Comparison of ENCODE assay signal across 20 cellular contexts in the genomic region with DNA sequence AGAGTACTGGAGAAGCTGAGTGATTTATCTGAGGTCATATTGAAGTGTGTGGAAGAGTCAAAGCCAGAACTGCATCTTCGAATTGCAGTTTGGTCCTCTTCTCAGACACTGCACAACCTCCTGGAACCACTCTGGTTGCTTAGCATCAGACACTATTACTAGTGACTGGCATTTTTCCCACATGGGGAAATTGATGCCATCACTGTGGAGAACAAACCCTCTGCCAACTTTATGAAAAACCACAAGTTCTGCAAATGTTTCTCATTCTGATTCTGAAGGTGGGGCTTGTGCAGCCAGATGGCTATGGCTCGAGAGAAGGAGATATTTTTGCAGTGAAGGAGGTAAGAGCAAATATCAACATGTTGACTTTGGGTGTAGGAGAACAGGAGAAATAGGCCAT.
DNase-seq lines count a peak whose midpoint lies in the region; ATAC-seq, FAIRE-seq and TF ChIP-seq lines count a peak whose summit lies in the region.
"Had no signal": no experiment of that assay in that cellular context is flagged by ENCODE, and none has a peak within 500 bp of the region (broad histone marks: within the 10 kb centered on the region; RNA-seq: fewer than 3 reads in every experiment).

No MANE protein-coding gene starts in this region.

- no peak overlapping the region for H3K9ac ChIP-seq in BLaER1 treated with 17β-estradiol and CSF1 and Interleukin-3, amounts not matched to agents 10 nM and 100 nM
- H3K9ac ChIP-seq in KMS-11 (no peak overlapping the region), astrocyte (ENCODE audit: low read length) (no peak overlapping the region)
- H3K9ac ChIP-seq: parathyroid adenoma had no signal

- H4K20me1 ChIP-seq in BLaER1 treated with 17β-estradiol and CSF1 and Interleukin-3, amounts not matched to agents 10 nM and 100 nM, result no peaks in the 10 kb centered on the region
- H4K20me1 ChIP-seq in KMS-11 (ENCODE audit: insufficient read depth), result no peaks in the 10 kb centered on the region
- H4K20me1 ChIP-seq in astrocyte (ENCODE audit: insufficient read depth, low read length), result no peaks in the 10 kb centered on the region

- peak overlapping the region in 2 of 11 experiments; percentile 13 to 39; a peak in 2 of 22 replicates for H3K27ac ChIP-seq in BLaER1 treated with 17β-estradiol and CSF1 and Interleukin-3, amounts not matched to agents 10 nM and 100 nM
- 0 out of 2 replicates have a peak overlapping the region, but pooled peaks have one; percentile 18 for H3K27ac ChIP-seq in KMS-11
- no peak overlapping the region for H3K27ac ChIP-seq in astrocyte (ENCODE audit: low read depth, low read length)
- H3K27ac ChIP-seq: C4-2B, parathyroid adenoma, SK-N-MC had no signal

- H3K9me3 Mint-ChIP-seq in astrocyte (ENCODE audit: unreplicated experiment), result no peaks in the 10 kb centered on the region
- H3K9me3 Mint-ChIP-seq: activated naive CD8-positive, alpha-beta T cell treated with anti-CD3 and anti-CD28 coated beads, Interleukin-2, amount 10 ng/mL, durations not matched to agents 7 days and 5 days; activated T-cell treated with anti-CD3 and anti-CD28 coated beads, Interleukin-2, amount 50 U/mL, for 4 hours had no signal

- DNase-seq in astrocyte (ENCODE audit: low read depth), result peak; percentile 1
- DNase-seq in myocyte (ENCODE audit: low read depth), result peak; percentile 78
- no peak for DNase-seq in middle frontal gyrus (ENCODE audit: extremely low spot score, low spot score)
- no peak for DNase-seq in HuH-7.5 (ENCODE audit: low spot score)
- DNase-seq in NCI-H1930 (lab: John Stamatoyannopoulos, UW), result no peak
- DNase-seq: activated naive CD8-positive, alpha-beta T cell treated with anti-CD3 and anti-CD28 coated beads, Interleukin-2, amount 10 ng/mL, durations not matched to agents 7 days and 5 days; activated T-cell treated with anti-CD3 and anti-CD28 coated beads, Interleukin-2, amount 50 U/mL, for 4 hours; DMS53; effector memory CD4-positive, alpha-beta T cell; left ventricle myocardium superior; naive B cell; NCI-H2227 treated with DMSO at 0.1 percent for 48 hours; trophoblast cell had no signal

- H3K27ac Mint-ChIP-seq in astrocyte (ENCODE audit: unreplicated experiment), result no peak overlapping the region
- H3K27ac Mint-ChIP-seq: activated naive CD8-positive, alpha-beta T cell treated with anti-CD3 and anti-CD28 coated beads, Interleukin-2, amount 10 ng/mL, durations not matched to agents 7 days and 5 days; naive B cell had no signal

- no peaks in the 10 kb centered on the region for H3K36me3 Mint-ChIP-seq in astrocyte (ENCODE audit: low read depth, unreplicated experiment)
- H3K36me3 Mint-ChIP-seq: activated naive CD8-positive, alpha-beta T cell treated with anti-CD3 and anti-CD28 coated beads, Interleukin-2, amount 10 ng/mL, durations not matched to agents 7 days and 5 days; naive B cell had no signal

- H3K79me2 ChIP-seq in KMS-11 (ENCODE audit: insufficient read depth, low read depth) (no peaks in the 10 kb centered on the region), astrocyte (ENCODE audit: insufficient read depth, low read length) (no peaks in the 10 kb centered on the region)
- H3K79me2 ChIP-seq: parathyroid adenoma had no signal

- no peaks in the 10 kb centered on the region for H3K27me3 ChIP-seq in BLaER1 treated with 17β-estradiol and CSF1 and Interleukin-3, amounts not matched to agents 10 nM and 100 nM
- H3K27me3 ChIP-seq in KMS-11 (ENCODE audit: insufficient read depth, low read depth) (no peaks in the 10 kb centered on the region), astrocyte (ENCODE audit: insufficient read depth, low read length) (no peaks in the 10 kb centered on the region)

- no peak for FAIRE-seq in astrocyte (lab: Jason Lieb, UNC)

- H3K4me3 Mint-ChIP-seq in astrocyte (ENCODE audit: unreplicated experiment), result no peak overlapping the region
- H3K4me3 Mint-ChIP-seq: activated naive CD8-positive, alpha-beta T cell treated with anti-CD3 and anti-CD28 coated beads, Interleukin-2, amount 10 ng/mL, durations not matched to agents 7 days and 5 days; activated T-cell treated with anti-CD3 and anti-CD28 coated beads, Interleukin-2, amount 50 U/mL, for 4 hours; naive B cell had no signal

- no peaks in the 10 kb centered on the region for H3K27me3 Mint-ChIP-seq in astrocyte (ENCODE audit: low read depth, unreplicated experiment)

- H2AFZ ChIP-seq in KMS-11 (ENCODE audit: low read depth) (no peak overlapping the region), astrocyte (ENCODE audit: low read depth, low read length) (no peak overlapping the region)
- H2AFZ ChIP-seq: parathyroid adenoma had no signal

- no peak for TF ChIP-seq CTCF in KMS-11 (conservative IDR thresholded peaks at IDR 0.05; ENCODE audit: low read depth, low read length)
- no peak for TF ChIP-seq CTCF in astrocyte (IDR thresholded peaks at IDR 0.05; ENCODE audit: insufficient read depth, low read depth, low read length)

- H3K4me1 Mint-ChIP-seq in astrocyte (ENCODE audit: low read depth, unreplicated experiment), result no peaks in the 10 kb centered on the region
- H3K4me1 Mint-ChIP-seq: activated naive CD8-positive, alpha-beta T cell treated with anti-CD3 and anti-CD28 coated beads, Interleukin-2, amount 10 ng/mL, durations not matched to agents 7 days and 5 days; naive B cell had no signal

- ATAC-seq in SK-N-SH treated with all-trans-retinoic acid at 6 μM for 48 hours, result no peak
- ATAC-seq: activated T-cell treated with anti-CD3 and anti-CD28 coated beads, Interleukin-2, amount 50 U/mL, for 4 hours; left ventricle myocardium superior had no signal

- no peak overlapping the region for H3K4me3 ChIP-seq in BLaER1 treated with 17β-estradiol and CSF1 and Interleukin-3, amounts not matched to agents 10 nM and 100 nM
- H3K4me3 ChIP-seq in KMS-11 (IDR thresholded peaks at IDR 0.05; ENCODE audit: insufficient read depth, low read depth, low read length) (no peak overlapping the region), astrocyte (ENCODE audit: insufficient read depth, low read depth, low read length) (no peak overlapping the region)
- H3K4me3 ChIP-seq: SK-N-MC, smooth muscle cell had no signal

- peaks cover 0 to 16% (median 8%) of the 10 kb centered on the region in 10 experiments; a peak in 13 of 20 replicates for H3K4me1 ChIP-seq in BLaER1 treated with 17β-estradiol and CSF1 and Interleukin-3, amounts not matched to agents 10 nM and 100 nM
- H3K4me1 ChIP-seq in KMS-11 (ENCODE audit: low read depth, poor library complexity, severe bottlenecking) (peaks cover 23% of the 10 kb centered on the region), astrocyte (ENCODE audit: insufficient read depth, low read length) (no peaks in the 10 kb centered on the region)
- H3K4me1 ChIP-seq: parathyroid adenoma had no signal

- H3K9me3 ChIP-seq in BLaER1 treated with 17β-estradiol and CSF1 and Interleukin-3, amounts not matched to agents 10 nM and 100 nM (replicated peaks in 1 of 11), result no peaks in the 10 kb centered on the region
- no peaks in the 10 kb centered on the region for H3K9me3 ChIP-seq in astrocyte (ENCODE audit: insufficient read depth, low read depth, low read length)

- peak overlapping the region in 6 of 11 experiments; percentile 8 to 55 (median 22); a peak in 10 of 22 replicates for H3K4me2 ChIP-seq in BLaER1 treated with 17β-estradiol and CSF1 and Interleukin-3, amounts not matched to agents 10 nM and 100 nM
- H3K4me2 ChIP-seq in KMS-11 (peak overlapping the region; percentile 40; the same call in 1 of the 2 replicates), astrocyte (ENCODE audit: low read length) (no peak overlapping the region)
- H3K4me2 ChIP-seq: smooth muscle cell had no signal

- H3K36me3 ChIP-seq in BLaER1 treated with 17β-estradiol and CSF1 and Interleukin-3, amounts not matched to agents 10 nM and 100 nM, result no peaks in the 10 kb centered on the region
- no peaks in the 10 kb centered on the region for H3K36me3 ChIP-seq in KMS-11 (ENCODE audit: insufficient read depth)
- no peaks in the 10 kb centered on the region for H3K36me3 ChIP-seq in astrocyte (ENCODE audit: insufficient read depth, low read length)

TF ChIP-seq in SK-N-SH treated with all-trans-retinoic acid at 6 μM for 48 hours, 23 proteins besides CTCF, POLR2A, EP300 and RAD21 (continues in another document):
- TF ChIP-seq ZNF70 (CRISPR knock-in tag; IDR thresholded peaks at IDR 0.05) (no peak), CSDC2 (CRISPR knock-in tag; IDR thresholded peaks at IDR 0.05) (no peak), PPARA (CRISPR knock-in tag; IDR thresholded peaks at IDR 0.05; ENCODE audit: borderline replicate concordance) (no peak), GLIS3 (CRISPR knock-in tag; IDR thresholded peaks at IDR 0.05) (no peak), ZNF8 (CRISPR knock-in tag; IDR thresholded peaks at IDR 0.05) (no peak), ESRRG (CRISPR knock-in tag; IDR thresholded peaks at IDR 0.05) (no peak), TOX (CRISPR knock-in tag; IDR thresholded peaks at IDR 0.05; ENCODE audit: borderline replicate concordance) (no peak)
- TF ChIP-seq, protein P1, sequence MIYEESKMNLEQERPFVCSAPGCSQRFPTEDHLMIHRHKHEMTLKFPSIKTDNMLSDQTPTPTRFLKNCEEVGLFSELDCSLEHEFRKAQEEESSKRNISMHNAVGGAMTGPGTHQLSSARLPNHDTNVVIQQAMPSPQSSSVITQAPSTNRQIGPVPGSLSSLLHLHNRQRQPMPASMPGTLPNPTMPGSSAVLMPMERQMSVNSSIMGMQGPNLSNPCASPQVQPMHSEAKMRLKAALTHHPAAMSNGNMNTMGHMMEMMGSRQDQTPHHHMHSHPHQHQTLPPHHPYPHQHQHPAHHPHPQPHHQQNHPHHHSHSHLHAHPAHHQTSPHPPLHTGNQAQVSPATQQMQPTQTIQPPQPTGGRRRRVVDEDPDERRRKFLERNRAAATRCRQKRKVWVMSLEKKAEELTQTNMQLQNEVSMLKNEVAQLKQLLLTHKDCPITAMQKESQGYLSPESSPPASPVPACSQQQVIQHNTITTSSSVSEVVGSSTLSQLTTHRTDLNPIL (CRISPR knock-in tag; IDR thresholded peaks at IDR 0.05; ENCODE audit: low read depth), result no peak
- TF ChIP-seq, protein P2, sequence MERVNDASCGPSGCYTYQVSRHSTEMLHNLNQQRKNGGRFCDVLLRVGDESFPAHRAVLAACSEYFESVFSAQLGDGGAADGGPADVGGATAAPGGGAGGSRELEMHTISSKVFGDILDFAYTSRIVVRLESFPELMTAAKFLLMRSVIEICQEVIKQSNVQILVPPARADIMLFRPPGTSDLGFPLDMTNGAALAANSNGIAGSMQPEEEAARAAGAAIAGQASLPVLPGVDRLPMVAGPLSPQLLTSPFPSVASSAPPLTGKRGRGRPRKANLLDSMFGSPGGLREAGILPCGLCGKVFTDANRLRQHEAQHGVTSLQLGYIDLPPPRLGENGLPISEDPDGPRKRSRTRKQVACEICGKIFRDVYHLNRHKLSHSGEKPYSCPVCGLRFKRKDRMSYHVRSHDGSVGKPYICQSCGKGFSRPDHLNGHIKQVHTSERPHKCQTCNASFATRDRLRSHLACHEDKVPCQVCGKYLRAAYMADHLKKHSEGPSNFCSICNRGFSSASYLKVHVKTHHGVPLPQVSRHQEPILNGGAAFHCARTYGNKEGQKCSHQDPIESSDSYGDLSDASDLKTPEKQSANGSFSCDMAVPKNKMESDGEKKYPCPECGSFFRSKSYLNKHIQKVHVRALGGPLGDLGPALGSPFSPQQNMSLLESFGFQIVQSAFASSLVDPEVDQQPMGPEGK (CRISPR knock-in tag; IDR thresholded peaks at IDR 0.05; ENCODE audit: borderline replicate concordance), result no peak

Comparison
In these comparisons a context has a peak if more than half of its experiments do, and no peak if none do; other contexts are left out.
1. DNase-seq: peak in astrocyte (single experiment) and myocyte (single experiment); none in middle frontal gyrus (single experiment), HuH-7.5 (single experiment) and NCI-H1930 (0 of 2).